11 cellular contexts compared by ENCODE assay signal in genomic region chr2:102065675-102066252, GRCh38.
DNase-seq lines count a peak whose midpoint lies in the region; ATAC-seq, FAIRE-seq and TF ChIP-seq lines count a peak whose summit lies in the region.
"Had no signal": no experiment of that assay in that cellular context is flagged by ENCODE, and none has a peak within 500 bp of the region (broad histone marks: within the 10 kb centered on the region; RNA-seq: fewer than 3 reads in every experiment).

No MANE protein-coding gene starts in this region.

- no peaks in the 10 kb centered on the region for H3K27me3 ChIP-seq in right lobe of liver
- H3K27me3 ChIP-seq in upper lobe of right lung = no peaks in the 10 kb centered on the region

- in situ Hi-C loops in astrocyte of the spinal cord (cut with HindIII; ENCODE audit: low sequenced_read_pairs) = no loop called here

- TF ChIP-seq CTCF in astrocyte of the spinal cord (IDR thresholded peaks at IDR 0.05; ENCODE audit: low read depth, low read length) (no peak), right lobe of liver (IDR thresholded peaks at IDR 0.05) (no peak), upper lobe of right lung (IDR thresholded peaks at IDR 0.05) (no peak)

- H3K27ac ChIP-seq in right lobe of liver (peak overlapping the region; percentile 69 to 94 (median 75)), upper lobe of right lung (peak overlapping the region; percentile 98)
- H3K27ac ChIP-seq: 22Rv1, SK-N-MC had no signal

- WGBS in right lobe of liver (ENCODE audit: insufficient coverage, low coverage, low lambda C conversion rate, missing lambda C conversion rate) = 51% methylated on average over 11 of the region's 12 CpGs

- peaks cover 0 to 40% (median 22%) of the 10 kb centered on the region in 4 donors for H3K4me1 ChIP-seq in right lobe of liver
- H3K4me1 ChIP-seq in upper lobe of right lung = peaks cover 54% of the 10 kb centered on the region

- peak; percentile 54 for DNase-seq in SIG-M5 treated with dmso at 0.1 percent for 504 hours (lab: John Stamatoyannopoulos, UW; ENCODE audit: unreplicated experiment)
- no peak for DNase-seq in SIG-M5 (lab: John Stamatoyannopoulos, UW)
- peak; percentile 89 for DNase-seq in astrocyte of the spinal cord (ENCODE audit: low read depth, low spot score)
- DNase-seq in right lobe of liver = peak in 2 of 3 donors; percentile 68 to 76
- DNase-seq in upper lobe of right lung = peak; percentile 73
- DNase-seq in HTR-8/SVneo (ENCODE audit: insufficient read length, low spot score) = no peak
- DNase-seq: activated naive CD4-positive, alpha-beta T cell treated with Interleukin-2 at 50 U/mL for 16 hours had no signal

- H3K36me3 ChIP-seq in right lobe of liver (no peaks in the 10 kb centered on the region), upper lobe of right lung (no peaks in the 10 kb centered on the region)

- H3K4me3 ChIP-seq in astrocyte of the spinal cord (ENCODE audit: low read depth, low read length) (no peak overlapping the region), right lobe of liver (no peak overlapping the region), upper lobe of right lung (no peak overlapping the region)
- H3K4me3 ChIP-seq: SK-N-MC had no signal

- no peak for TF ChIP-seq POLR2A in right lobe of liver (IDR thresholded peaks at IDR 0.05)

- ATAC-seq in right lobe of liver = peak in 2 of 4 donors; percentile 8 to 63
- no peak for ATAC-seq in upper lobe of right lung
- ATAC-seq in GM18861 (IDR thresholded peaks at IDR 0.05; ENCODE audit: unreplicated experiment) = no peak
- no peak for ATAC-seq in GM19324 (IDR thresholded peaks at IDR 0.05; ENCODE audit: low FRiP score, unreplicated experiment)

- intact Hi-C loops in right lobe of liver (cut with DNase I) = no loop called here
- intact Hi-C loops in upper lobe of right lung (cut with DNase I) = no loop called here

- FAIRE-seq in HTR-8/SVneo (lab: Jason Lieb, UNC) = no peak

- H3K9me3 ChIP-seq in right lobe of liver (peaks cover 0 to 9% (median 2%) of the 10 kb centered on the region in 4 donors), upper lobe of right lung (no peaks in the 10 kb centered on the region)

Comparison
In these comparisons a context has a peak if more than half of its experiments do, and no peak if none do; other contexts are left out.
1. DNase-seq: peak in SIG-M5 treated with dmso at 0.1 percent for 504 hours (single experiment), astrocyte of the spinal cord (single experiment), right lobe of liver (2 of 3) and upper lobe of right lung (single experiment); none in SIG-M5 (single experiment) and HTR-8/SVneo (single experiment).